8 cellular contexts compared by ENCODE assay signal in the genomic region with DNA sequence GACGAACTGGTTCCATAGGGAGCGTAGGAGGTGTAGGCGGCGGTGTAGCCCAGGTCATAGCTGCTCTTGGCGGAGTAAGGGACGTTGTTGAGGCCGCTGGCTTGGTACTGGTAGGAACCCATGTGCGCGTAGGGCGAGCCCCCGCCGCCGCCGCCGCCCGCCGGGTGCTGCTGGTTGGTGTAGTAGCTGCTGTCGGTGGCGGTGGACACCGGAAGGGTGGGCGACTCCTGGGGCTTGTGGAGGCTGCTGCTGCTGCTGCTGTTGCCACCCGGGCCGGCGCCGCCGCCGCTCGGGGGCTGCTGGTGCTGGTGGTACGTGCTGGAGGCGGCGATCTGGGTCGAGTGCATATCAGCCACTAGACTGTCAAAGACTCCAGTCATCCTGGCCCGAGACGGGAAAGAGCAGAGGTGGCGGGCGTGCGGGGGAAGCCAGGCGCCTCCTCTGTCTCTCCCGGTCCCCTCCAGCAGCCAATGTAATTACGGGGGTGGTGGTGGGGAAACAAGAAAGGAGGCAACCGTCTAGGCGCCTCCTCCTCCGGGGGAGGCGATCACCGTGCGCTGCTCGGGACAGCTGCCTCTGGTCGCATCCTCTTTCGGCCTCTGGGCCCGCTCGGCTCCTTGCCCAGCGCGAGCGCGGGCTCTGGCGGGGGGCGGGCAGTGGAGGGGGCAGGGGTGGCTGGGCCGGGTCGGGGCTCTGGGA. TPM values are rescaled to one million over a fixed set of nuclear protein-coding genes. Genes with fewer than 3 reads are reported as not detected.
A peak's percentile ranks its signal among the peaks of the same experiment; 100 is the strongest.
DNase-seq lines count a peak whose midpoint lies in the region; ATAC-seq, FAIRE-seq and TF ChIP-seq lines count a peak whose summit lies in the region.

No MANE protein-coding gene starts in this region.

- TF ChIP-seq POLR2A in Peyer's patch (IDR thresholded peaks at IDR 0.05) = no peak
- TF ChIP-seq POLR2A in transverse colon (IDR thresholded peaks at IDR 0.05) = no peak

- WGBS in mammary epithelial cell (ENCODE audit: low coverage, missing lambda C conversion rate) = 2% methylated on average over 16 of the region's 59 CpGs
- 3% methylated on average over 46 of the region's 59 CpGs; no CpG with 5 or more reads in 1 of the 2 donors for WGBS in transverse colon (ENCODE audit: low coverage in 1 of 2), 2 donors

- H2AFZ ChIP-seq in mammary epithelial cell (ENCODE audit: low read depth, low read length) = peak overlapping the region; percentile 88

- H3K4me2 ChIP-seq in mammary epithelial cell (ENCODE audit: insufficient read depth, low read depth, low read length) = peak overlapping the region; percentile 85

- peak; percentile 44 for ATAC-seq in HG03175 (IDR thresholded peaks at IDR 0.05; ENCODE audit: unreplicated experiment)
- peak; percentile 22 for ATAC-seq in left lung
- ATAC-seq in HG03457 (IDR thresholded peaks at IDR 0.05; ENCODE audit: unreplicated experiment) = no peak

- H3K4me1 ChIP-seq in Peyer's patch (peaks cover 0 to 66% (median 28%) of the 10 kb centered on the region in 4 donors), mammary epithelial cell (ENCODE audit: insufficient read depth, low read length) (peaks cover 45% of the 10 kb centered on the region), left lung (peaks cover 33 to 69% of the 10 kb centered on the region in 2 donors), transverse colon (peaks cover 20 to 67% (median 55%) of the 10 kb centered on the region in 4 donors)

- H3K4me3 ChIP-seq in Peyer's patch = peak overlapping the region; percentile 38 to 58 (median 52)
- H3K4me3 ChIP-seq in mammary epithelial cell (replicated peaks in 1 of 3; ENCODE audit: insufficient read depth in 1 of 3, low read depth in 2 of 3, low read length in 3 of 3) = peak overlapping the region; percentile 49 to 73 (median 57)
- peak overlapping the region; percentile 21 to 58 for H3K4me3 ChIP-seq in left lung
- peak overlapping the region; percentile 22 to 63 (median 42) for H3K4me3 ChIP-seq in transverse colon

- BruUV-seq in mammary epithelial cell (replicated peaks; lab: Mats Ljungman, UMichigan) = no TSS peak

- peak; percentile 18 for FAIRE-seq in GM19239 (lab: Jason Lieb, UNC)

- no peaks in the 10 kb centered on the region for H3K79me2 ChIP-seq in mammary epithelial cell (ENCODE audit: insufficient read depth, low read length)

- H3K9me3 ChIP-seq in Peyer's patch (no peaks in the 10 kb centered on the region), mammary epithelial cell (replicated peaks; ENCODE audit: insufficient read depth, low read length) (no peaks in the 10 kb centered on the region), left lung (no peaks in the 10 kb centered on the region), transverse colon (no peaks in the 10 kb centered on the region)

- no peak overlapping the region for H3K27ac ChIP-seq in Peyer's patch
- H3K27ac ChIP-seq in mammary epithelial cell (ENCODE audit: insufficient read depth, low read depth, low read length) = no peak overlapping the region
- no peak overlapping the region for H3K27ac ChIP-seq in left lung
- no peak overlapping the region for H3K27ac ChIP-seq in transverse colon

- TF ChIP-seq EP300 in transverse colon (IDR thresholded peaks at IDR 0.05; ENCODE audit: low read depth) = no peak

- DNase-seq in DMS 273 treated with DMSO at 0.1 percent for 48 hours (lab: John Stamatoyannopoulos, UW) = peak; percentile 84
- DNase-seq in GM19239 (ENCODE audit: insufficient read length, low spot score) = no peak
- peak in 1 of 3 donors; percentile 61 for DNase-seq in Peyer's patch
- DNase-seq in mammary epithelial cell = peak; percentile 71
- peak in 1 of 2 donors; percentile 82 for DNase-seq in left lung
- no peak for DNase-seq in transverse colon

- intact Hi-C loops in mammary epithelial cell (cut with micrococcal nuclease) = loop anchor here (1.0 to 5.0 kb wide), 4 partner anchors 64 to 505 kb away; partner anchors contain the start of gene HAT1
- intact Hi-C loops in left lung (cut with DNase I) = loop anchor here in 1 of 2 donors (10.0 kb wide), 1 partner anchor 288 kb away; no protein-coding TSS in a partner anchor
- intact Hi-C loops in transverse colon (cut with DNase I; ENCODE audit: low total_unique reads) = loop anchor here (5.0 to 10.0 kb wide), 2 partner anchors 398 to 1300 kb away; no protein-coding TSS in a partner anchor

- peak overlapping the region; percentile 57 for H3K9ac ChIP-seq in mammary epithelial cell (ENCODE audit: insufficient read depth, low read length)

- dilution Hi-C loops in mammary epithelial cell (cut with HindIII; ENCODE audit: low sequenced_read_pairs) = no loop called here

- TF ChIP-seq CTCF in Peyer's patch (IDR thresholded peaks at IDR 0.05) (no peak), mammary epithelial cell (conservative IDR thresholded peaks at IDR 0.05 in 1 of 2, IDR thresholded peaks at IDR 0.05 in 1 of 2; ENCODE audit: extremely low read depth in 1 of 2, insufficient read depth in 1 of 2, low read depth in 1 of 2, low read length in 2 of 2) (no peak), left lung (IDR thresholded peaks at IDR 0.05) (no peak), transverse colon (IDR thresholded peaks at IDR 0.05) (no peak)

- H3K27me3 ChIP-seq in Peyer's patch (peaks cover 0 to 76% of the 10 kb centered on the region in 2 donors), mammary epithelial cell (ENCODE audit: insufficient read depth, low read length) (no peaks in the 10 kb centered on the region), left lung (peaks cover 100% of the 10 kb centered on the region in 2 donors), transverse colon (peaks cover 100% of the 10 kb centered on the region)

- no peaks in the 10 kb centered on the region for H3K36me3 ChIP-seq in Peyer's patch
- no peaks in the 10 kb centered on the region for H3K36me3 ChIP-seq in mammary epithelial cell (ENCODE audit: insufficient read depth, low read length)
- H3K36me3 ChIP-seq in left lung = no peaks in the 10 kb centered on the region
- no peaks in the 10 kb centered on the region for H3K36me3 ChIP-seq in transverse colon

- no peaks in the 10 kb centered on the region for H4K20me1 ChIP-seq in mammary epithelial cell (ENCODE audit: insufficient read depth, low read length)

- CTCF ChIA-PET in mammary epithelial cell (lab: Charles Lee; ENCODE audit: low non-redundant PET) = interaction anchor here (0.6 to 0.7 kb wide), 2 partner anchors 386 to 1115 kb away, joined by 3 read pairs; no protein-coding TSS in a partner anchor

- in situ Hi-C loops in mammary epithelial cell (cut with MboI; ENCODE audit: low sequenced_read_pairs in 2 of 2) (loop anchor here (25.0 kb wide), 2 partner anchors 290 to 515 kb away; no protein-coding TSS in a partner anchor), transverse colon (cut with MboI; ENCODE audit: low pct_ligation_motif_present in 1 of 4, low pct_unique_long_range_greater_than_20kb in 1 of 4, low sequenced_read_pairs in 3 of 4) (loop anchor here (10.0 to 25.0 kb wide), 4 partner anchors 290 to 515 kb away; no protein-coding TSS in a partner anchor)

RNA-seq across cellular contexts. Expression of gene DLX2, which starts 0.4 kb away (rescaled TPM):
- total RNA-seq in Peyer's patch (not detected), mammary epithelial cell (1 to 10 TPM in 1 of 2 donors, under 1 TPM in 1; under 0.01 to 9.9 TPM), left lung (not detected), transverse colon (under 1 TPM in 1 of 4 donors, not detected in 3; 0.16 TPM)
- polyA plus RNA-seq in mammary epithelial cell = 0.16 TPM
- 0.31 TPM for polyA minus RNA-seq in mammary epithelial cell

RNA-seq across cellular contexts. Expression of gene DLX1, which starts 17.0 kb away (rescaled TPM):
- not detected for total RNA-seq in Peyer's patch
- 1 to 10 TPM in 1 of 2 donors, under 1 TPM in 1; 0.17 to 3.3 TPM for total RNA-seq in mammary epithelial cell
- 0.52 TPM for polyA plus RNA-seq in mammary epithelial cell
- polyA minus RNA-seq in mammary epithelial cell = 3.3 TPM
- not detected for total RNA-seq in left lung
- total RNA-seq in transverse colon = not detected

Comparison
In these comparisons a context has a peak if more than half of its experiments do, and no peak if none do; other contexts are left out.
1. DNase-seq: peak in DMS 273 treated with DMSO at 0.1 percent for 48 hours (single experiment) and mammary epithelial cell (single experiment); none in GM19239 (single experiment) and transverse colon (single experiment).
2. Peak in every context shown above with its lines, with median percentiles within 50 percentile points of each other: H3K4me3 ChIP-seq.